ENCODE assay signal across 9 cellular contexts in genomic region chr10:48763403-48763802, GRCh38.
"Had no signal": no experiment of that assay in that cellular context is flagged by ENCODE, and none has a peak within 500 bp of the region (broad histone marks: within the 10 kb centered on the region; RNA-seq: fewer than 3 reads in every experiment).

No MANE protein-coding gene starts in this region.

- H3K9ac ChIP-seq: KMS-11 had no signal

- H2AFZ ChIP-seq: GM23338 had no signal

- H3K4me3 Mint-ChIP-seq: GM23338, H9 had no signal

- H3K27ac Mint-ChIP-seq: GM23338, H9 had no signal

- DNase-seq: H9, HCEC 1CT, IMR-90, Karpas-422, KBM-7 had no signal

- H3K4me1 Mint-ChIP-seq: GM23338, H9 had no signal

- H3K4me2 ChIP-seq: GM23338, KMS-11 had no signal

- H3K27ac ChIP-seq: KMS-11 had no signal

- H3K4me3 ChIP-seq: GM23338 had no signal

- FAIRE-seq: H1, H54 had no signal

- ATAC-seq: GM23338 had no signal

- H3K9me3 Mint-ChIP-seq: GM23338, H9 had no signal
